In the genomic region with DNA sequence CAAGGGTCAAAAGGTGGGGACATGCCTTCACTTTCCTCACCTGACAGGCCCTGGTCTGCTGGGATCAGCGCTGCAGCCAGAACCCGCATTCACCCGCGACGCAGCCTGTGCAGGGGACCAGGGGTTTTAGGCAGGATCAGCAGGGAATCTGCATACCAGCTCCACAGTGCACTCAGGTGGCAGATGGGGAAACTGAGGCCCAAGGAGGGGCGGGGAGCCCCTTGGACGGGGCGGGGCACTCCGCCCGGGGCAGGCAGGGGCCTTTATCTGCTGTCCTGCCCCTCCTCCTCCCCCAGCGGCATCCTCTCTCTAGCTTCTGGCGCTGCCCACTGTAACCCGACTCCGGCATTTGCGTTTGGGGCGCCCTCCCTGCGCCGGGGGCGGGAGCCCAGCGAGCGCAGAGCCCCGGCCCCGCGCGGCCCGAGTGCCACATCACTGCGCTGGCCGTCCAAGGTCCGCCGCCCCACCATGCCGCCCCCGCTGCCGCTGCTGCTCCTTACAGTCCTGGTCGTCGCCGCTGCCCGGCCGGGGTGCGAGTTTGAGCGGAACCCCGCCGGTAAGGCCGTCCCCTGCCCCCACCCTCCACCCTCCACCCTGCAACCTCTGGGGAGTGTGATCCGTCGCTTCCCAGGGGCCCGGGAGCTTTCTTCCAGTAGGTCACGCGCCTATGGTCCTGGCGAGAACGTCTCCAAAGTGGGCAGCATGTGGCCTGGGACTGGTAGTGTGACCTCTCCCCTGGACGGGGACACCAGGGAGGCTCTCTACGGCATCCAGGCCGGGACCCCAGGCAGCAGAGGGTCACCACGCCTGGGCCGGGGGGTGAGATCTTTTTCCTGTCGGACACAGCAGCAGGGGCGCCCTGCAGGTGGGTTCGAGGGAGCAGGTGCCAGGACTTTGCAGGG, we compare ENCODE assay signal across 12 cellular contexts. TPM values are rescaled to one million over a fixed set of nuclear protein-coding genes. Genes with fewer than 3 reads are reported as not detected.
A peak's percentile ranks its signal among the peaks of the same experiment; 100 is the strongest.
DNase-seq lines count a peak whose midpoint lies in the region; ATAC-seq, FAIRE-seq and TF ChIP-seq lines count a peak whose summit lies in the region.
"Had no signal": no experiment of that assay in that cellular context is flagged by ENCODE, and none has a peak within 500 bp of the region (broad histone marks: within the 10 kb centered on the region; RNA-seq: fewer than 3 reads in every experiment).

CPZ (plus strand) TSS at position 400 of the 902 bp plus-strand sequence; CDS start at position 469, 69 bp downstream.

- H3K4me1 ChIP-seq in A549 (no peaks in the 10 kb centered on the region), HUES64 (ENCODE audit: insufficient read depth, low read length) (peaks cover 22% of the 10 kb centered on the region; the same call in 1 of the 2 replicates), endothelial cell of umbilical vein (ENCODE audit: control insufficient read depth, extremely low read depth, insufficient read depth, low read length) (no peaks in the 10 kb centered on the region)
- H3K4me1 ChIP-seq: pancreas had no signal

- H3K27me3 ChIP-seq in HUES64 (ENCODE audit: insufficient read depth, low read length) (peaks cover 27% of the 10 kb centered on the region), endothelial cell of umbilical vein (ENCODE audit: control insufficient read depth in 2 of 2, insufficient read depth in 2 of 2, low read length in 2 of 2) (peaks cover 22 to 26% of the 10 kb centered on the region in 2 experiments)

- no peak within 1 kb of the TSS for H3K27ac Mint-ChIP-seq in mesothelial cell of epicardium
- H3K27ac Mint-ChIP-seq: activated naive CD4-positive, alpha-beta T cell treated with anti-CD3 and anti-CD28 coated beads, Interleukin-2, amount 50 U/mL, for 24 hours had no signal

- dilution Hi-C loops in endothelial cell of umbilical vein (cut with MboI; ENCODE audit: extremely low pct_ligation_motif_present, low sequenced_read_pairs): no loop called here

- H3K9me1 ChIP-seq in endothelial cell of umbilical vein (replicated peaks; ENCODE audit: control insufficient read depth, extremely low read depth, insufficient read depth, low read length): no peaks in the 10 kb centered on the region

- ATAC-seq in A549 (peak; percentile 26 to 30; a peak in 2 of 6 replicates), GM21515 (IDR thresholded peaks at IDR 0.05; ENCODE audit: unreplicated experiment) (no peak), GM21723 (IDR thresholded peaks at IDR 0.05; ENCODE audit: unreplicated experiment) (no peak)

- no peaks in the 10 kb centered on the region for H3K36me3 Mint-ChIP-seq in mesothelial cell of epicardium
- H3K36me3 Mint-ChIP-seq: activated naive CD4-positive, alpha-beta T cell treated with anti-CD3 and anti-CD28 coated beads, Interleukin-2, amount 50 U/mL, for 24 hours had no signal

- peak within 1 kb of the TSS in 1 of 2 experiments; percentile 43; a peak in 2 of 6 replicates for H3K27ac ChIP-seq in A549
- no peak within 1 kb of the TSS for H3K27ac ChIP-seq in HUES64 (ENCODE audit: low read depth, low read length)
- no peak within 1 kb of the TSS for H3K27ac ChIP-seq in endothelial cell of umbilical vein (ENCODE audit: insufficient read depth, low read depth, low read length)
- H3K27ac ChIP-seq: pancreas had no signal

- H3K4me3 ChIP-seq in A549 (peak within 1 kb of the TSS; percentile 22; the same call in 1 of the 3 replicates), HUES64 (ENCODE audit: low read length) (peak within 1 kb of the TSS; percentile 60), endothelial cell of umbilical vein (replicated peaks in 1 of 3; ENCODE audit: insufficient read depth in 1 of 3, low read depth in 1 of 3, low read length in 3 of 3) (no peak within 1 kb of the TSS)

- no peaks in the 10 kb centered on the region for H3K79me2 ChIP-seq in endothelial cell of umbilical vein (ENCODE audit: control insufficient read depth, insufficient read depth, low read length)

- H3K36me3 ChIP-seq in HUES64 (ENCODE audit: insufficient read depth, low read length): no peaks in the 10 kb centered on the region
- no peaks in the 10 kb centered on the region for H3K36me3 ChIP-seq in endothelial cell of umbilical vein (ENCODE audit: control insufficient read depth in 2 of 2, extremely low read depth in 1 of 2, insufficient read depth in 2 of 2, low read length in 2 of 2)
- H3K36me3 ChIP-seq: pancreas had no signal

- FAIRE-seq in A549 (lab: Jason Lieb, UNC) (no peak), endothelial cell of umbilical vein (lab: Jason Lieb, UNC) (no peak), RCC 7860 (lab: Jason Lieb, UNC) (no peak)
- FAIRE-seq: pancreas had no signal

- H3K27me3 Mint-ChIP-seq in mesothelial cell of epicardium (ENCODE audit: low read depth): peaks cover 15% of the 10 kb centered on the region

- DNase-seq in A549 (ENCODE audit: low read depth in 1 of 2, low spot score in 1 of 2) (no peak), endothelial cell of umbilical vein (ENCODE audit: low read depth, low spot score) (no peak), mesothelial cell of epicardium (ENCODE audit: low spot score in 2 of 2, unreplicated experiment in 2 of 2) (peak in 1 of 2 experiments; percentile 58), RCC 7860 (ENCODE audit: low spot score) (no peak), T-helper 2 cell (no peak)
- DNase-seq: KBM-7, NCI-H774 had no signal

- peak within 1 kb of the TSS; percentile 60 for H3K4me3 Mint-ChIP-seq in mesothelial cell of epicardium
- H3K4me3 Mint-ChIP-seq: activated naive CD4-positive, alpha-beta T cell treated with anti-CD3 and anti-CD28 coated beads, Interleukin-2, amount 50 U/mL, for 24 hours had no signal

- WGBS in A549 (ENCODE audit: missing lambda C conversion rate): no CpG with 5 or more reads among the region's 58 CpGs
- WGBS in HUES64: 4% methylated on average over 58 of the region's 58 CpGs

- H3K4me2 ChIP-seq in A549: peak within 1 kb of the TSS; percentile 60
- no peak within 1 kb of the TSS for H3K4me2 ChIP-seq in endothelial cell of umbilical vein (ENCODE audit: insufficient read depth, low read length)

- H3K9me3 Mint-ChIP-seq in mesothelial cell of epicardium: no peaks in the 10 kb centered on the region
- H3K9me3 Mint-ChIP-seq: activated naive CD4-positive, alpha-beta T cell treated with anti-CD3 and anti-CD28 coated beads, Interleukin-2, amount 50 U/mL, for 24 hours had no signal

- TF ChIP-seq RAD21 in A549 (conservative IDR thresholded peaks at IDR 0.05 in 1 of 2, IDR thresholded peaks at IDR 0.05 in 1 of 2): no peak

- intact Hi-C loops in endothelial cell of umbilical vein (cut with micrococcal nuclease): loop anchor here (10.0 kb wide), 1 partner anchor 328 kb away; the partner anchor contains the start of gene HTRA3

- TF ChIP-seq EP300 in A549 (IDR thresholded peaks at IDR 0.05): no peak

- no TSS peak for BruUV-seq in endothelial cell of umbilical vein (replicated peaks; lab: Mats Ljungman, UMichigan)

- H3K9me3 ChIP-seq in A549 (no peaks in the 10 kb centered on the region), HUES64 (ENCODE audit: insufficient read depth, low read depth, low read length) (no peaks in the 10 kb centered on the region), endothelial cell of umbilical vein (replicated peaks; ENCODE audit: control insufficient read depth, insufficient read depth, low read length) (no peaks in the 10 kb centered on the region)
- H3K9me3 ChIP-seq: pancreas had no signal

- no peak for TF ChIP-seq CTCF in A549 (IDR thresholded peaks at IDR 0.05)
- TF ChIP-seq CTCF in endothelial cell of umbilical vein (IDR thresholded peaks at IDR 0.05; ENCODE audit: extremely low read depth in 1 of 2, insufficient read depth in 1 of 2, low read depth in 1 of 2, low read length in 2 of 2): no peak
- no peak for TF ChIP-seq CTCF in mesothelial cell of epicardium (IDR thresholded peaks at IDR 0.05; ENCODE audit: unreplicated experiment)

- CTCF ChIA-PET in A549 (lab: Yijun Ruan, JAX) (interaction anchor here (1.0 to 4.4 kb wide), 7 partner anchors 8 to 124 kb away, joined by 3 to 34 read pairs (median 4); no protein-coding TSS in a partner anchor), endothelial cell of umbilical vein (lab: Charles Lee) (interaction anchor here (1.0 to 1.9 kb wide), 3 partner anchors 15 to 124 kb away, joined by 3 to 11 read pairs (median 4); no protein-coding TSS in a partner anchor)

- POLR2A ChIA-PET in A549 (lab: Yijun Ruan, JAX) (no interaction called here), endothelial cell of umbilical vein (lab: Charles Lee) (no interaction called here)

- H4K20me1 ChIP-seq in endothelial cell of umbilical vein (replicated peaks; ENCODE audit: control insufficient read depth, extremely low read depth, insufficient read depth, low read length): no peaks in the 10 kb centered on the region

- TF ChIP-seq POLR2A in A549 (IDR thresholded peaks at IDR 0.05; ENCODE audit: low read length) (no peak), endothelial cell of umbilical vein (IDR thresholded peaks at IDR 0.05; ENCODE audit: low read depth, low read length) (no peak)

- H3K4me1 Mint-ChIP-seq in mesothelial cell of epicardium: peaks cover 29% of the 10 kb centered on the region
- H3K4me1 Mint-ChIP-seq: activated naive CD4-positive, alpha-beta T cell treated with anti-CD3 and anti-CD28 coated beads, Interleukin-2, amount 50 U/mL, for 24 hours had no signal

- H3K9ac ChIP-seq in HUES64 (ENCODE audit: low read depth, low read length) (peak within 1 kb of the TSS; percentile 56), endothelial cell of umbilical vein (replicated peaks; ENCODE audit: extremely low read depth, insufficient read depth, low read length) (no peak within 1 kb of the TSS)

- no peak within 1 kb of the TSS for H2AFZ ChIP-seq in endothelial cell of umbilical vein (ENCODE audit: low read depth, low read length)

RNA-seq across cellular contexts. Expression of gene CPZ, which starts in this region (rescaled TPM):
- polyA plus RNA-seq in A549 (2011; rRNA removed): 0.09 and 0.19 TPM in 2 replicates
- 0.21 and 0.22 TPM in 2 replicates for polyA plus RNA-seq in A549 (2012; cell fraction: cytosol; rRNA removed)
- polyA plus RNA-seq in A549 (2012; cell fraction: nucleus; rRNA removed): 0.48 and 0.95 TPM in 2 replicates
- 0.09 to 0.33 TPM (median 0.21 TPM) in 3 replicates for polyA plus RNA-seq in A549 (2017; fragmentation: RNase III; extraction: RNeasy Plus Mini Kit Qiagen cat#74134 plus additional on column Dnase treatment)
- polyA minus RNA-seq in A549 (2011; rRNA and poly(A)+ RNA removed): not detected in 2 replicates
- polyA plus RNA-seq in HUES64 (2013, experiment 1 of 2): 9.1 TPM
- polyA plus RNA-seq in HUES64 (2013, experiment 2 of 2): 9.4 TPM
- not detected in 2 replicates for total RNA-seq in endothelial cell of umbilical vein
- not detected in 2 replicates for polyA plus RNA-seq in endothelial cell of umbilical vein
- polyA plus RNA-seq in endothelial cell of umbilical vein (2011; cell fraction: cytosol; rRNA removed): not detected in 2 replicates
- not detected in 2 replicates for polyA plus RNA-seq in endothelial cell of umbilical vein (2011; cell fraction: nucleus; rRNA removed)
- not detected in 2 replicates for polyA plus RNA-seq in endothelial cell of umbilical vein (2012)
- polyA minus RNA-seq in endothelial cell of umbilical vein: not detected in 2 replicates
- polyA minus RNA-seq in endothelial cell of umbilical vein (2011; cell fraction: cytosol; rRNA and poly(A)+ RNA removed): 0.61 TPM
- polyA minus RNA-seq in endothelial cell of umbilical vein (2011; cell fraction: nucleus; rRNA and poly(A)+ RNA removed): not detected in 2 replicates
- total RNA-seq in mesothelial cell of epicardium: 32.0 to 38.6 TPM (median 32.8 TPM) in 3 replicates

Comparison
In these comparisons a context has a peak if more than half of its experiments do, and no peak if none do; other contexts are left out.
1. RNA of gene CPZ (total RNA-seq): 32.0 to 38.6 TPM in mesothelial cell of epicardium; not detected in endothelial cell of umbilical vein; every median in the first group is over 10 times any median in the second.
2. Peak in ATAC-seq, H3K4me3 ChIP-seq and H3K4me2 ChIP-seq in A549; RNA of the gene not detected or under 1 TPM.